30 cellular contexts compared by ENCODE assay signal in the genomic region with DNA sequence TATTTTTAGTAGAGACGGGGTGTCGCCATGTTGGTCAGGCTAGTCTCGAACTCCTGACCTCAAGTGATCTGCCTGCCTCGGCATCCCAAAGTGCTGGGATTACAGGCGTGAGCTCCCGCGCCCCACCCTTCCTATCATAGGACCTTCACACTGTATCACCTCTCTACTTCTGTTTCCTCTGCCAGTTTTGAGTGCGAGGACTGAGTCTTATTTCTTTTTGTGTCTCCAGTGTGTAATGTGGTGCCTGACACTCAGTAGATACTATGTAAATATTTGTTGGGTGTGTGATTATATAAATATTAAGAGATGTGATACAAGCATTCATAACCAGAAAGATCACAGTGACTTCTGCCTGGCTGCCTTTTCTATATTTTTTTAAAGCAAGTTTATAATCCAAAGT. TPM values are rescaled to one million over a fixed set of nuclear protein-coding genes. Genes with fewer than 3 reads are reported as not detected.
A peak's percentile ranks its signal among the peaks of the same experiment; 100 is the strongest.
DNase-seq lines count a peak whose midpoint lies in the region; ATAC-seq, FAIRE-seq and TF ChIP-seq lines count a peak whose summit lies in the region.
"Had no signal": no experiment of that assay in that cellular context is flagged by ENCODE, and none has a peak within 500 bp of the region (broad histone marks: within the 10 kb centered on the region; RNA-seq: fewer than 3 reads in every experiment).

No MANE protein-coding gene starts in this region.

- H2AK5ac ChIP-seq in IMR-90 (ENCODE audit: low read depth, low read length) = no peak overlapping the region

- H3K4me3 Mint-ChIP-seq in activated naive CD4-positive, alpha-beta T cell treated with anti-CD3 and anti-CD28 coated beads for 36 hours = no peak overlapping the region
- no peak overlapping the region for H3K4me3 Mint-ChIP-seq in activated naive CD8-positive, alpha-beta T cell treated with anti-CD3 and anti-CD28 coated beads for 36 hours
- H3K4me3 Mint-ChIP-seq: activated naive CD4-positive, alpha-beta T cell treated with anti-CD3 and anti-CD28 coated beads, Interleukin-2, amount 10 ng/mL, durations not matched to agents 7 days and 5 days; dendritic cell treated with granulocyte-macrophage colony-stimulating factor and Interleukin-4, amounts not matched to agents 40 ng/mL and 50 ng/mL, for 4 days; endodermal cell; mesothelial cell of epicardium; nephron had no signal

- H4K8ac ChIP-seq in IMR-90 (ENCODE audit: low read depth in 2 of 2, low read length in 2 of 2) = no peak overlapping the region; a peak in 1 of 4 replicates

- no peak overlapping the region; the same call in 1 of the 2 replicates for H4K5ac ChIP-seq in IMR-90 (ENCODE audit: low read depth, low read length)

- H3K23ac ChIP-seq in IMR-90 (ENCODE audit: low read depth, low read length) = no peak overlapping the region

- peaks cover 17% of the 10 kb centered on the region for H3K9me1 ChIP-seq in IMR-90 (ENCODE audit: insufficient read depth, low read length)

- H3K36me3 ChIP-seq in IMR-90 (ENCODE audit: control insufficient read depth, insufficient read depth, low read length) = peaks cover 10% of the 10 kb centered on the region
- peaks cover 0 to 6% of the 10 kb centered on the region in 2 donors for H3K36me3 ChIP-seq in small intestine (ENCODE audit: control insufficient read depth in 2 of 2, insufficient read depth in 2 of 2, low read length in 2 of 2)
- H3K36me3 ChIP-seq: ovary, suprapubic skin had no signal

- H2BK120ac ChIP-seq in IMR-90 (ENCODE audit: low read depth, low read length) = no peak overlapping the region

- H3K4me1 ChIP-seq in IMR-90 (ENCODE audit: control insufficient read depth, insufficient read depth, low read length) (peaks cover 21% of the 10 kb centered on the region), small intestine (ENCODE audit: control insufficient read depth in 2 of 2, insufficient read depth in 1 of 2, low read depth in 1 of 2, low read length in 1 of 2) (peaks cover 0 to 2% of the 10 kb centered on the region in 2 donors)
- H3K4me1 ChIP-seq: suprapubic skin had no signal

- FAIRE-seq in small intestine (lab: Jason Lieb, UNC) = no peak
- FAIRE-seq: K562, kidney, urothelium cell line had no signal

- no peak for TF ChIP-seq RAD21 in IMR-90 (IDR thresholded peaks at IDR 0.05; ENCODE audit: low read length)

- H2BK5ac ChIP-seq in IMR-90 (ENCODE audit: low read depth, low read length, poor library complexity, severe bottlenecking) = no peak overlapping the region

- H3K9me3 ChIP-seq in IMR-90 (ENCODE audit: control insufficient read depth, insufficient read depth, low read length) (no peaks in the 10 kb centered on the region), small intestine (ENCODE audit: control insufficient read depth, low read depth) (no peaks in the 10 kb centered on the region)
- H3K9me3 ChIP-seq: ovary, SJSA1, suprapubic skin had no signal

- CTCF ChIA-PET in activated naive CD4-positive, alpha-beta T cell treated with anti-CD3 and anti-CD28 coated beads for 36 hours (lab: Charles Lee) = interaction anchor here (0.8 to 7.1 kb wide), 6 partner anchors 9 to 254 kb away, joined by 3 to 48 read pairs (median 4); no protein-coding TSS in a partner anchor
- CTCF ChIA-PET in IMR-90 (lab: Yijun Ruan, JAX) = interaction anchor here (0.6 kb wide), 1 partner anchor 136 kb away, joined by 4 read pairs; no protein-coding TSS in a partner anchor

- H3K14ac ChIP-seq in IMR-90 (replicated peaks; ENCODE audit: low read depth, low read length) = no peak overlapping the region; the same call in 1 of the 2 replicates

- ATAC-seq in IMR-90 (ENCODE audit: low read depth) (0 out of 2 replicates have a peak, but pooled peaks have one; percentile 24), HG02623 (IDR thresholded peaks at IDR 0.05; ENCODE audit: unreplicated experiment) (no peak)
- ATAC-seq: esophagus mucosa, K562 had no signal

- no peak overlapping the region for H4K91ac ChIP-seq in IMR-90 (ENCODE audit: insufficient read depth, low read depth, low read length)

- no TSS peak for BruUV-seq in IMR-90 (replicated peaks; lab: Mats Ljungman, UMichigan)

- no peak overlapping the region for H2BK20ac ChIP-seq in IMR-90 (ENCODE audit: low read depth, low read length)

- peak overlapping the region; percentile 74 for H3K27ac Mint-ChIP-seq in activated naive CD4-positive, alpha-beta T cell treated with anti-CD3 and anti-CD28 coated beads for 36 hours
- H3K27ac Mint-ChIP-seq in activated naive CD8-positive, alpha-beta T cell treated with anti-CD3 and anti-CD28 coated beads for 36 hours = peak overlapping the region; percentile 92
- H3K27ac Mint-ChIP-seq: activated naive CD4-positive, alpha-beta T cell treated with anti-CD3 and anti-CD28 coated beads, Interleukin-2, amount 10 ng/mL, durations not matched to agents 7 days and 5 days; dendritic cell treated with granulocyte-macrophage colony-stimulating factor and Interleukin-4, amounts not matched to agents 40 ng/mL and 50 ng/mL, for 4 days; endodermal cell; mesothelial cell of epicardium; nephron had no signal

- peaks cover 95% of the 10 kb centered on the region for H3K4me1 Mint-ChIP-seq in activated naive CD4-positive, alpha-beta T cell treated with anti-CD3 and anti-CD28 coated beads for 36 hours (ENCODE audit: low read depth)
- peaks cover 88% of the 10 kb centered on the region for H3K4me1 Mint-ChIP-seq in activated naive CD8-positive, alpha-beta T cell treated with anti-CD3 and anti-CD28 coated beads for 36 hours
- H3K4me1 Mint-ChIP-seq: mesothelial cell of epicardium had no signal

- no peak overlapping the region for H2AFZ ChIP-seq in IMR-90 (replicated peaks; ENCODE audit: low read length, poor library complexity)
- H2AFZ ChIP-seq: GM23248 had no signal

- H3K36me3 Mint-ChIP-seq in activated naive CD4-positive, alpha-beta T cell treated with anti-CD3 and anti-CD28 coated beads for 36 hours (ENCODE audit: low read depth) = peaks cover 51% of the 10 kb centered on the region
- H3K36me3 Mint-ChIP-seq in activated naive CD8-positive, alpha-beta T cell treated with anti-CD3 and anti-CD28 coated beads for 36 hours = peaks cover 87% of the 10 kb centered on the region
- H3K36me3 Mint-ChIP-seq: mesothelial cell of epicardium had no signal

- H2AK9ac ChIP-seq in IMR-90 (replicated peaks; ENCODE audit: low read depth, low read length, poor library complexity) = no peak overlapping the region

- H3K9me3 Mint-ChIP-seq in activated naive CD4-positive, alpha-beta T cell treated with anti-CD3 and anti-CD28 coated beads for 36 hours = no peaks in the 10 kb centered on the region
- peaks cover 17% of the 10 kb centered on the region for H3K9me3 Mint-ChIP-seq in activated naive CD8-positive, alpha-beta T cell treated with anti-CD3 and anti-CD28 coated beads for 36 hours
- H3K9me3 Mint-ChIP-seq: activated naive CD4-positive, alpha-beta T cell treated with anti-CD3 and anti-CD28 coated beads, Interleukin-2, amount 10 ng/mL, durations not matched to agents 7 days and 5 days; dendritic cell treated with granulocyte-macrophage colony-stimulating factor and Interleukin-4, amounts not matched to agents 40 ng/mL and 50 ng/mL, for 4 days; endodermal cell; nephron had no signal

- no peak overlapping the region for H3K4ac ChIP-seq in IMR-90 (ENCODE audit: low read depth, low read length)

- H3K27me3 Mint-ChIP-seq in activated naive CD4-positive, alpha-beta T cell treated with anti-CD3 and anti-CD28 coated beads for 36 hours (ENCODE audit: low read depth) = no peaks in the 10 kb centered on the region
- no peaks in the 10 kb centered on the region for H3K27me3 Mint-ChIP-seq in activated naive CD8-positive, alpha-beta T cell treated with anti-CD3 and anti-CD28 coated beads for 36 hours
- H3K27me3 Mint-ChIP-seq: activated naive CD4-positive, alpha-beta T cell treated with anti-CD3 and anti-CD28 coated beads, Interleukin-2, amount 10 ng/mL, durations not matched to agents 7 days and 5 days; dendritic cell treated with granulocyte-macrophage colony-stimulating factor and Interleukin-4, amounts not matched to agents 40 ng/mL and 50 ng/mL, for 4 days had no signal

- no peak overlapping the region for H3K18ac ChIP-seq in IMR-90 (ENCODE audit: low read depth, low read length)

- in situ Hi-C loops in IMR-90 (cut with MboI; ENCODE audit: low sequenced_read_pairs) = no loop called here

- intact Hi-C loops in activated naive CD4-positive, alpha-beta T cell treated with anti-CD3 and anti-CD28 coated beads for 36 hours (cut with micrococcal nuclease) = loop anchor here (2.0 kb wide), 1 partner anchor 196 kb away; no protein-coding TSS in a partner anchor
- intact Hi-C loops in IMR-90 (cut with micrococcal nuclease) = loop anchor here (5.0 kb wide), 1 partner anchor 89 kb away; no protein-coding TSS in a partner anchor

- H3K79me1 ChIP-seq in IMR-90 (ENCODE audit: low read depth in 1 of 2, low read length in 2 of 2) = peaks cover 47 to 82% of the 10 kb centered on the region in 2 experiments

- no peak overlapping the region for H2BK15ac ChIP-seq in IMR-90 (ENCODE audit: low read depth, low read length)

- H4K20me1 ChIP-seq in IMR-90 (ENCODE audit: insufficient read depth, low read length) = 0 out of 2 replicates have a peak, but pooled peaks cover 7% of the 10 kb centered on the region

- TF ChIP-seq POLR2A in IMR-90 (IDR thresholded peaks at IDR 0.05; ENCODE audit: low read depth, low read length) = no peak

- no peak overlapping the region for H3K4me3 ChIP-seq in IMR-90 (ENCODE audit: insufficient read depth, low read depth, low read length)
- no peak overlapping the region for H3K4me3 ChIP-seq in small intestine (ENCODE audit: low read depth in 1 of 2, low read length in 2 of 2)
- H3K4me3 ChIP-seq: GM23248, K562, ovary, SJSA1, suprapubic skin had no signal

- H3K27me3 ChIP-seq in IMR-90 (ENCODE audit: control insufficient read depth, insufficient read depth, low read length) (no peaks in the 10 kb centered on the region), small intestine (ENCODE audit: control insufficient read depth in 2 of 2, insufficient read depth in 2 of 2, low read length in 2 of 2) (no peaks in the 10 kb centered on the region)
- H3K27me3 ChIP-seq: ovary, SJSA1, suprapubic skin had no signal

- no peak overlapping the region for H3K56ac ChIP-seq in IMR-90 (ENCODE audit: extremely low read depth, insufficient read depth, low read length)

- no peak for TF ChIP-seq CTCF in IMR-90 (conservative IDR thresholded peaks at IDR 0.05; ENCODE audit: low read depth, low read length)

- POLR2A ChIA-PET in IMR-90 (lab: Charles Lee; ENCODE audit: unreplicated experiment) = no interaction called here

- dilution Hi-C loops in IMR-90 (cut with HindIII; ENCODE audit: low sequenced_read_pairs, unreplicated experiment) = no loop called here

- no peak overlapping the region for H3K4me2 ChIP-seq in IMR-90 (ENCODE audit: low read depth, low read length)

- no CpG with 5 or more reads among the region's 8 CpGs for WGBS in IMR-90 (ENCODE audit: extremely low coverage in 2 of 2, insufficient read length in 1 of 2), 2 experiments
- WGBS in small intestine, 3 donors = 67 to 71% (median 70%) methylated on average over 8 of the region's 8 CpGs

- DNase-seq in activated naive CD4-positive, alpha-beta T cell treated with anti-CD3 and anti-CD28 coated beads for 36 hours = no peak
- DNase-seq in activated naive CD4-positive, alpha-beta T cell treated with anti-CD3 and anti-CD28 coated beads, Interleukin-2, amount 50 U/mL, for 16 hours = no peak
- DNase-seq in IMR-90 (no peak), small intestine (peak; percentile 40), NCI-H187 treated with DMSO at 0.1 percent for 48 hours (lab: John Stamatoyannopoulos, UW) (no peak)
- DNase-seq in activated naive CD8-positive, alpha-beta T cell treated with anti-CD3 and anti-CD28 coated beads for 36 hours = no peak
- DNase-seq: activated CD8-positive, alpha-beta memory T cell treated with anti-CD3 and anti-CD28 coated beads, Interleukin-2, amount 50 U/mL, for 48 hours; activated naive CD4-positive, alpha-beta T cell treated with anti-CD3 and anti-CD28 coated beads, Interleukin-2, amount 10 ng/mL, durations not matched to agents 7 days and 5 days; caudate nucleus; DMS 273 treated with DMSO at 0.1 percent for 48 hours; endodermal cell; foreskin fibroblast; GM23248; head of caudate nucleus; kidney; NCI-H1105; NCI-H2081 treated with DMSO at 0.1 percent for 48 hours; NCI-H345; ovary; RPMI8226; stimulated activated CD4-positive, alpha-beta T cell treated with anti-CD3 and anti-CD28 coated beads, Interleukin-2, amount 100 ng/mL, for 24 hours had no signal

- no peak overlapping the region for H3K9ac ChIP-seq in IMR-90 (ENCODE audit: low read depth, low read length)
- H3K9ac ChIP-seq: GM23248 had no signal

- H3K27ac ChIP-seq in IMR-90 (ENCODE audit: insufficient read depth, low read length) = no peak overlapping the region
- H3K27ac ChIP-seq in small intestine (ENCODE audit: low read depth in 1 of 2, low read length in 1 of 2) = no peak overlapping the region
- H3K27ac ChIP-seq: GM23248, ovary, SJSA1, suprapubic skin had no signal

RNA-seq across cellular contexts. Expression of a gene that starts 10.5 kb away (rescaled TPM):
- 10 to 100 TPM; 78.4 to 79.7 TPM for total RNA-seq in activated naive CD4-positive, alpha-beta T cell treated with anti-CD3 and anti-CD28 coated beads for 36 hours
- total RNA-seq in IMR-90 (2012; rRNA removed) = 31.0 and 36.9 TPM in 2 replicates
- 42.7 and 46.0 TPM in 2 replicates for polyA plus RNA-seq in IMR-90 (2012; rRNA removed)
- polyA plus RNA-seq in IMR-90 (2012; cell fraction: cytosol; rRNA removed) = 23.3 and 24.4 TPM in 2 replicates
- polyA plus RNA-seq in IMR-90 (2012; cell fraction: nucleus; rRNA removed; ENCODE audit: low replicate concordance) = 31.3 and 63.0 TPM in 2 replicates
- total RNA-seq in activated naive CD8-positive, alpha-beta T cell treated with anti-CD3 and anti-CD28 coated beads for 36 hours = 10 to 100 TPM; 63.5 to 65.8 TPM
- polyA plus RNA-seq in small intestine = 10 to 100 TPM; 11.3 to 26.6 (median 20.5) TPM
